ENCODE assay signal across 8 cellular contexts in the genomic region with DNA sequence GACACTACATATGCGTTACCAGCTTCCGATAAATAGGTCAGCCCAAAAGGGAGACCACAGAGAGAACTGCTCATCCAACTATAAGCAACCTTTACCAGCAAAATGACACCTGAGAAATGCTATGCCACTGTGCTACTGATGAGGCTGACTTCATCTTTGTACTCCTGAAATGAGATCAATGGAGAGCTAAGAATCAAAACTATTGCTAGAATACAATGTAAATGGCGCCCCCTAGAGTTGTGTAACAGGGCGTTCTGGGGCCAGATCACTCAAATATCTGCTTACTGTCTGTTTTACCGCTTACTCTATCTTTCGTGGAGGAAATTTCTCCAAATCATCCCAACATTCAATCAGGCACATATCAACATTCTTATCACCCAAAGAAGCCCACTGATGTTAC. TPM values are rescaled to one million over a fixed set of nuclear protein-coding genes. Genes with fewer than 3 reads are reported as not detected.
DNase-seq lines count a peak whose midpoint lies in the region; ATAC-seq, FAIRE-seq and TF ChIP-seq lines count a peak whose summit lies in the region.

No MANE protein-coding gene starts in this region.

- H3K36me3 ChIP-seq in A673 (ENCODE audit: insufficient read depth, low read length, poor library complexity, severe bottlenecking) (peaks cover 6% of the 10 kb centered on the region), kidney (ENCODE audit: control insufficient read depth in 1 of 2, insufficient read depth in 2 of 2, low read length in 2 of 2) (peaks cover 3 to 4% of the 10 kb centered on the region in 2 donors), upper lobe of left lung (peaks cover 0 to 37% (median 8%) of the 10 kb centered on the region in 4 donors)

- ATAC-seq in upper lobe of left lung (ENCODE audit: low FRiP score in 2 of 2) (no peak), sciatic nerve (no peak), HG02798 (IDR thresholded peaks at IDR 0.05; ENCODE audit: poor library complexity, unreplicated experiment) (no peak)

- no peaks in the 10 kb centered on the region for H3K9me3 Mint-ChIP-seq in activated naive CD4-positive, alpha-beta T cell treated with anti-CD3 and anti-CD28 coated beads, Interleukin-2, amount 10 ng/mL, durations not matched to agents 7 days and 5 days

- CTCF ChIA-PET in A673 (lab: Charles Lee) (interaction anchor here (0.8 to 1.0 kb wide), 4 partner anchors 66 to 121 kb away, joined by 3 to 4 read pairs (median 4); no protein-coding TSS in a partner anchor), GM10248 (lab: Yijun Ruan, JAX) (interaction anchor here (0.9 to 2.5 kb wide), 20 partner anchors 8 to 133 kb away, joined by 3 to 10 read pairs (median 3); a partner anchor contains a TSS)
- CTCF ChIA-PET in activated naive CD4-positive, alpha-beta T cell treated with anti-CD3 and anti-CD28 coated beads, Interleukin-2, amount 10 ng/mL, durations not matched to agents 7 days and 5 days (lab: Charles Lee): interaction anchor here (0.7 to 3.9 kb wide), 20 partner anchors 8 to 219 kb away, joined by 3 to 30 read pairs (median 4); a partner anchor contains a TSS

- peaks cover 53% of the 10 kb centered on the region for H3K4me1 Mint-ChIP-seq in activated naive CD4-positive, alpha-beta T cell treated with anti-CD3 and anti-CD28 coated beads, Interleukin-2, amount 10 ng/mL, durations not matched to agents 7 days and 5 days

- H3K27me3 ChIP-seq in A673 (replicated peaks; ENCODE audit: insufficient read depth, low read depth, low read length, poor library complexity) (no peaks in the 10 kb centered on the region), upper lobe of left lung (no peaks in the 10 kb centered on the region)

- H3K9me3 ChIP-seq in A673 (ENCODE audit: low read depth, low read length, poor library complexity, severe bottlenecking): no peaks in the 10 kb centered on the region
- H3K9me3 ChIP-seq in kidney (ENCODE audit: control insufficient read depth in 1 of 2, low read length in 2 of 2): no peaks in the 10 kb centered on the region
- no peaks in the 10 kb centered on the region for H3K9me3 ChIP-seq in upper lobe of left lung

- WGBS in upper lobe of left lung, 2 donors: 70 to 74% methylated on average over 6 of the region's 6 CpGs

- peak overlapping the region; percentile 54 for H3K27ac Mint-ChIP-seq in activated naive CD4-positive, alpha-beta T cell treated with anti-CD3 and anti-CD28 coated beads, Interleukin-2, amount 10 ng/mL, durations not matched to agents 7 days and 5 days

- H3K36me3 Mint-ChIP-seq in activated naive CD4-positive, alpha-beta T cell treated with anti-CD3 and anti-CD28 coated beads, Interleukin-2, amount 10 ng/mL, durations not matched to agents 7 days and 5 days: peaks cover 44% of the 10 kb centered on the region

- no peak overlapping the region for H3K9ac ChIP-seq in kidney (ENCODE audit: low read length in 2 of 2)

- H3K27ac ChIP-seq in A673 (ENCODE audit: low read depth, low read length, poor library complexity, severe bottlenecking): no peak overlapping the region
- no peak overlapping the region for H3K27ac ChIP-seq in kidney (ENCODE audit: low read depth in 2 of 2, low read length in 2 of 2)
- no peak overlapping the region for H3K27ac ChIP-seq in upper lobe of left lung

- intact Hi-C loops in A673 (cut with micrococcal nuclease; ENCODE audit: unreplicated experiment): no loop called here
- intact Hi-C loops in kidney (cut with DNase I): no loop called here
- intact Hi-C loops in sciatic nerve (cut with DNase I): no loop called here

- TF ChIP-seq CTCF in A673 (conservative IDR thresholded peaks at IDR 0.05; ENCODE audit: low read depth, low read length) (peak; percentile 74), GM10248 (IDR thresholded peaks at IDR 0.05; ENCODE audit: control extremely low read depth, extremely low read depth, low read depth, missing control alignments) (peak; percentile 37), kidney (IDR thresholded peaks at IDR 0.05; ENCODE audit: borderline replicate concordance, extremely low read depth, insufficient read depth) (peak; percentile 20), upper lobe of left lung (IDR thresholded peaks at IDR 0.05) (peak in 4 of 6 experiments; percentile 27 to 44 (median 36))

- no peak for FAIRE-seq in kidney (lab: Jason Lieb, UNC)

- peak; percentile 70 for DNase-seq in A673 (ENCODE audit: low spot score)
- no peak for DNase-seq in GM10248 (ENCODE audit: extremely low spot score)
- DNase-seq in NCI-H446 (lab: John Stamatoyannopoulos, UW): peak; percentile 50 to 69
- DNase-seq in activated naive CD4-positive, alpha-beta T cell treated with anti-CD3 and anti-CD28 coated beads, Interleukin-2, amount 10 ng/mL, durations not matched to agents 7 days and 5 days: peak; percentile 67
- DNase-seq in kidney: no peak
- no peak for DNase-seq in upper lobe of left lung
- DNase-seq in sciatic nerve (ENCODE audit: low spot score): no peak

- POLR2A ChIA-PET in A673 (lab: Charles Lee; ENCODE audit: low non-redundant PET): interaction anchor here (0.5 kb wide), 2 partner anchors 21 to 151 kb away, joined by 5 to 6 read pairs; a partner anchor contains a TSS
- POLR2A ChIA-PET in GM10248 (lab: Yijun Ruan, JAX): interaction anchor here (0.6 to 1.3 kb wide), 2 partner anchors 15 to 1145 kb away, joined by 3 read pairs; no protein-coding TSS in a partner anchor

- no peak for TF ChIP-seq POLR2A in upper lobe of left lung (IDR thresholded peaks at IDR 0.05)

- no TSS peak for BruUV-seq in A673 (replicated peaks; lab: Mats Ljungman, UMichigan)

- H3K4me1 ChIP-seq in A673 (ENCODE audit: insufficient read depth, low read length, poor library complexity, severe bottlenecking): peaks cover 20% of the 10 kb centered on the region
- H3K4me1 ChIP-seq in kidney (ENCODE audit: control insufficient read depth in 1 of 2, insufficient read depth in 1 of 2, low read depth in 1 of 2, low read length in 2 of 2): peaks cover 9 to 18% of the 10 kb centered on the region in 2 donors
- H3K4me1 ChIP-seq in upper lobe of left lung: peaks cover 25 to 40% (median 27%) of the 10 kb centered on the region in 4 donors

- H3K4me3 ChIP-seq in A673 (ENCODE audit: low read depth, low read length, poor library complexity, severe bottlenecking): no peak overlapping the region
- H3K4me3 ChIP-seq in kidney (ENCODE audit: low read length in 2 of 2): no peak overlapping the region
- H3K4me3 ChIP-seq in upper lobe of left lung: no peak overlapping the region

- H3K27me3 Mint-ChIP-seq in activated naive CD4-positive, alpha-beta T cell treated with anti-CD3 and anti-CD28 coated beads, Interleukin-2, amount 10 ng/mL, durations not matched to agents 7 days and 5 days: no peaks in the 10 kb centered on the region

- no peak for TF ChIP-seq EP300 in upper lobe of left lung (IDR thresholded peaks at IDR 0.05)

- H3K4me3 Mint-ChIP-seq in activated naive CD4-positive, alpha-beta T cell treated with anti-CD3 and anti-CD28 coated beads, Interleukin-2, amount 10 ng/mL, durations not matched to agents 7 days and 5 days: no peak overlapping the region

RNA-seq across cellular contexts. Expression of a gene that starts 4.6 kb away (rescaled TPM):
- 88.8 and 92.5 TPM in 2 replicates for total RNA-seq in A673 (2021)
- total RNA-seq in kidney: 51.6 TPM
- polyA plus RNA-seq in kidney (ENCODE audit: insufficient read depth, low read depth, low replicate concordance): 19.7 TPM
- total RNA-seq in upper lobe of left lung: 10 to 100 TPM; 33.4 to 52.8 (median 43.0) TPM
- 52.7 TPM for total RNA-seq in sciatic nerve

RNA-seq across cellular contexts. Expression of a gene that starts 16.0 kb away (rescaled TPM):
- total RNA-seq in A673 (2021) (0.80 and 1.7 TPM in 2 replicates), kidney (0.63 TPM), upper lobe of left lung (under 1 TPM in 3 of 6 donors, not detected in 3; 0.13 to 0.83 (median 0.39) TPM), sciatic nerve (2.5 TPM)
- polyA plus RNA-seq in kidney (ENCODE audit: insufficient read depth, low read depth, low replicate concordance): 0.45 TPM

RNA-seq across cellular contexts. Expression of a gene that starts 21.7 kb away (rescaled TPM):
- total RNA-seq in A673 (2021) (21.4 and 25.5 TPM in 2 replicates), kidney (42.6 TPM), upper lobe of left lung (10 to 100 TPM; 24.3 to 79.6 (median 33.8) TPM), sciatic nerve (42.1 TPM)
- 56.0 TPM for polyA plus RNA-seq in kidney (ENCODE audit: insufficient read depth, low read depth, low replicate concordance)

RNA-seq across cellular contexts. Expression of a gene that starts 37.4 kb away (rescaled TPM):
- total RNA-seq in A673 (2021) (3.0 and 3.6 TPM in 2 replicates), kidney (3.4 TPM), upper lobe of left lung (10 to 100 TPM in 1 of 6 donors, 1 to 10 TPM in 5; 1.8 to 12.6 (median 5.9) TPM), sciatic nerve (1.9 TPM)
- polyA plus RNA-seq in kidney (ENCODE audit: insufficient read depth, low read depth, low replicate concordance): 2.1 TPM

RNA-seq across cellular contexts. Expression of a gene that starts 39.2 kb away (rescaled TPM):
- total RNA-seq in A673 (2021): 67.2 and 67.7 TPM in 2 replicates
- 71.9 TPM for total RNA-seq in kidney
- 94.1 TPM for polyA plus RNA-seq in kidney (ENCODE audit: insufficient read depth, low read depth, low replicate concordance)
- total RNA-seq in upper lobe of left lung: 10 to 100 TPM; 36.9 to 70.2 (median 63.0) TPM
- total RNA-seq in sciatic nerve: 47.4 TPM

Comparison
In these comparisons a context has a peak if more than half of its experiments do, and no peak if none do; other contexts are left out.
1. DNase-seq: peak in A673 (single experiment), NCI-H446 (2 of 2) and activated naive CD4-positive, alpha-beta T cell treated with anti-CD3 and anti-CD28 coated beads, Interleukin-2, amount 10 ng/mL, durations not matched to agents 7 days and 5 days (single experiment); none in GM10248 (single experiment), kidney (single experiment), upper lobe of left lung (0 of 2) and sciatic nerve (single experiment).
2. CTCF ChIP-seq: peak in every context shown above with its lines; median percentile 74 in A673; 37 in GM10248; 36 in upper lobe of left lung; 20 in kidney.